Comparison of ENCODE assay signal across 28 cellular contexts in genomic region chr12:117172168-117172567, GRCh38.
"Had no signal": no experiment of that assay in that cellular context is flagged by ENCODE, and none has a peak within 500 bp of the region (broad histone marks: within the 10 kb centered on the region; RNA-seq: fewer than 3 reads in every experiment).

No MANE protein-coding gene starts in this region.

- H3K4me2 ChIP-seq: neural progenitor cell had no signal

- DNase-seq: activated CD4-positive, alpha-beta T cell treated with anti-CD3 and anti-CD28 coated beads, Interleukin-2, amount 50 U/mL, for 1 hour; activated CD4-positive, CD25-positive, alpha-beta regulatory T cell treated with anti-CD3 and anti-CD28 coated beads, Interleukin-2, amount 50 U/mL, for 72 hours; activated CD8-positive, alpha-beta T cell treated with anti-CD3 and anti-CD28 coated beads for 36 hours; activated gamma-delta T cell treated with Interleukin-2 at 50 U/mL for 16 hours; activated naive CD4-positive, alpha-beta T cell treated with anti-CD3 and anti-CD28 coated beads, Interleukin-2, amount 50 U/mL, for 16 hours; endodermal cell; foreskin fibroblast; head of caudate nucleus; kidney glomerular epithelial cell; midbrain; naive thymus-derived CD4-positive, alpha-beta T cell; occipital lobe; psoas muscle; stimulated activated CD4-positive, alpha-beta T cell treated with anti-CD3 and anti-CD28 coated beads, Interleukin-15, amount 100 ng/mL, for 24 hours; stimulated activated CD4-positive, alpha-beta T cell treated with anti-CD3 and anti-CD28 coated beads, Interleukin-2, amount 100 ng/mL, for 24 hours; stimulated activated naive CD8-positive, alpha-beta T cell treated with anti-CD3 and anti-CD28 coated beads, Interleukin-15, Interleukin-2, amounts not matched to agents 100 U/mL and 50 U/mL, for 24 hours; SW 1271; T1000; trophoblast cell had no signal

- H3K4me3 Mint-ChIP-seq: activated CD8-positive, alpha-beta T cell treated with anti-CD3 and anti-CD28 coated beads for 36 hours; activated T-helper 1 cell treated with anti-CD3 and anti-CD28 coated beads, Interleukin-12 subunit alpha, Interleukin-12 subunit beta, Interleukin-2, Interleukin-4 antibody, amounts not matched to agents 30 ng/mL and 10 ng/mL and 1 ng/mL, durations not matched to agents 14 hours and 24 hours and 36 hours; central memory CD8-positive, alpha-beta T cell; dendritic cell treated with granulocyte-macrophage colony-stimulating factor and Interleukin-4, amounts not matched to agents 40 ng/mL and 50 ng/mL, for 4 days; endodermal cell; naive thymus-derived CD4-positive, alpha-beta T cell; neural progenitor cell; T-helper 1 cell treated with Interleukin-12 subunit alpha and Interleukin-12 subunit beta and Interleukin-4 antibody, amounts not matched to agents 30 μg/mL and 1 μg/mL, for 36 hours had no signal

- H3K27me3 ChIP-seq: breast epithelium, neural progenitor cell had no signal

- H3K4me1 Mint-ChIP-seq: neural progenitor cell had no signal

- H3K27ac Mint-ChIP-seq: activated T-helper 1 cell treated with anti-CD3 and anti-CD28 coated beads, Interleukin-12 subunit alpha, Interleukin-12 subunit beta, Interleukin-2, Interleukin-4 antibody, amounts not matched to agents 30 ng/mL and 10 ng/mL and 1 ng/mL, durations not matched to agents 14 hours and 24 hours and 36 hours; dendritic cell treated with granulocyte-macrophage colony-stimulating factor and Interleukin-4, amounts not matched to agents 40 ng/mL and 50 ng/mL, for 4 days; endodermal cell; neural progenitor cell; T-helper 1 cell treated with Interleukin-12 subunit alpha and Interleukin-12 subunit beta and Interleukin-4 antibody, amounts not matched to agents 30 μg/mL and 1 μg/mL, for 36 hours had no signal

- H3K9ac ChIP-seq: neural progenitor cell, parathyroid adenoma had no signal

- H3K9me3 Mint-ChIP-seq: activated CD8-positive, alpha-beta T cell treated with anti-CD3 and anti-CD28 coated beads for 36 hours; activated T-helper 1 cell treated with anti-CD3 and anti-CD28 coated beads, Interleukin-12 subunit alpha, Interleukin-12 subunit beta, Interleukin-2, Interleukin-4 antibody, amounts not matched to agents 30 ng/mL and 10 ng/mL and 1 ng/mL, durations not matched to agents 14 hours and 24 hours and 36 hours; central memory CD8-positive, alpha-beta T cell; dendritic cell treated with granulocyte-macrophage colony-stimulating factor and Interleukin-4, amounts not matched to agents 40 ng/mL and 50 ng/mL, for 4 days; endodermal cell; naive thymus-derived CD4-positive, alpha-beta T cell; neural progenitor cell; T-helper 1 cell treated with Interleukin-12 subunit alpha and Interleukin-12 subunit beta and Interleukin-4 antibody, amounts not matched to agents 30 μg/mL and 1 μg/mL, for 36 hours had no signal

- H3K9me3 ChIP-seq: breast epithelium, psoas muscle, thoracic aorta had no signal

- H3K4me1 ChIP-seq: breast epithelium, neural progenitor cell, parathyroid adenoma, psoas muscle had no signal

- ATAC-seq: activated CD8-positive, alpha-beta T cell treated with anti-CD3 and anti-CD28 coated beads for 36 hours; esophagus mucosa; naive thymus-derived CD4-positive, alpha-beta T cell; stimulated activated naive CD8-positive, alpha-beta T cell treated with anti-CD3 and anti-CD28 coated beads, Interleukin-15, Interleukin-2, amounts not matched to agents 100 U/mL and 50 U/mL, for 24 hours had no signal

- H3K27ac ChIP-seq: breast epithelium, neural progenitor cell, parathyroid adenoma, psoas muscle, thoracic aorta had no signal

- H3K27me3 Mint-ChIP-seq: activated CD8-positive, alpha-beta T cell treated with anti-CD3 and anti-CD28 coated beads for 36 hours; central memory CD8-positive, alpha-beta T cell; dendritic cell treated with granulocyte-macrophage colony-stimulating factor and Interleukin-4, amounts not matched to agents 40 ng/mL and 50 ng/mL, for 4 days; naive thymus-derived CD4-positive, alpha-beta T cell had no signal

- H3K4me3 ChIP-seq: breast epithelium, neural progenitor cell, psoas muscle, thoracic aorta had no signal
